In the genomic region with DNA sequence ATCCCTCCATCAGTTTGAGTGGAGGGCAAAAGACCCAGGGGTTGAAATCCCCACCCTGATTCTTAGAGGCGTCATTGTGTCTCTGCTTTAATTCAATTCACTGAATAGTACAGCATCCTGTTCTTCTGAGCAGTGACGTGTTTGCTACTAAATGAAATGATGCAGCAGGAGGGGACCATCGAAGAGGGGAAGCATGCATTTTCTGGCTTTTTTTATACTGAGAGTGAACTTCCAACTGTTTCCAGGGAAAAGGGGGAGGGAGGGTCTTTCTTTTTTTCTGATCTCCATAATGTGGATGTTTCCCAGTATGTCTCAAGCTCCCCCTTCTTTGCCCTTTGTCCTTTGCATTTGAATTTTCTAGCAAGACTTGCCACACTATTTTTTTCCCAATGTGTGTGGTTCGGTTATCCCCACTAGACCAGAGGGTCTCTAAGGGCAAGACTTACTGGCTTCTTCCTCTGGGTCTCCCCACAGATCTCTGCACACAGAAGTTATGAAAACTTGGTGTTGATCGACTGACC, we compare ENCODE assay signal across 12 cellular contexts. TPM values are rescaled to one million over a fixed set of nuclear protein-coding genes. Genes with fewer than 3 reads are reported as not detected.
DNase-seq lines count a peak whose midpoint lies in the region; ATAC-seq and TF ChIP-seq lines count a peak whose summit lies in the region.
"Had no signal": no experiment of that assay in that cellular context is flagged by ENCODE, and none has a peak within 500 bp of the region (broad histone marks: within the 10 kb centered on the region; RNA-seq: fewer than 3 reads in every experiment).

No MANE protein-coding gene starts in this region.

- peaks cover 4 to 15% of the 10 kb centered on the region in 2 experiments for H3K36me3 ChIP-seq in SK-N-SH (replicated peaks in 1 of 2; ENCODE audit: control insufficient read depth in 1 of 2, insufficient read depth in 2 of 2, low read length in 1 of 2)
- H3K36me3 ChIP-seq in skeletal muscle satellite cell (ENCODE audit: insufficient read depth, low read length): no peaks in the 10 kb centered on the region

- H3F3A ChIP-seq in SK-N-SH (replicated peaks; ENCODE audit: insufficient read depth): peaks cover 6% of the 10 kb centered on the region

- H3K27ac Mint-ChIP-seq in IgD-negative memory B cell: peak overlapping the region; percentile 39 to 85 (median 54)
- H3K27ac Mint-ChIP-seq in effector memory CD8-positive, alpha-beta T cell: peak overlapping the region; percentile 10 to 15

- H3K4me3 ChIP-seq in SK-N-SH (ENCODE audit: low read depth in 2 of 2, low read length in 1 of 2) (no peak overlapping the region), skeletal muscle satellite cell (ENCODE audit: low read length) (no peak overlapping the region)

- peaks cover 37% of the 10 kb centered on the region for H3K79me2 ChIP-seq in SK-N-SH (ENCODE audit: insufficient read depth)

- H3K4me3 Mint-ChIP-seq in IgD-negative memory B cell: peak overlapping the region in 3 of 4 donors; percentile 28 to 81 (median 70)
- no peak overlapping the region for H3K4me3 Mint-ChIP-seq in effector memory CD8-positive, alpha-beta T cell

- H3K27me3 Mint-ChIP-seq in IgD-negative memory B cell: no peaks in the 10 kb centered on the region
- no peaks in the 10 kb centered on the region for H3K27me3 Mint-ChIP-seq in effector memory CD8-positive, alpha-beta T cell

- no peak for TF ChIP-seq EP300 in SK-N-SH (IDR thresholded peaks at IDR 0.05; ENCODE audit: borderline replicate concordance in 1 of 2, low read depth in 1 of 2, low read length in 1 of 2)

- no peaks in the 10 kb centered on the region for H3K9me3 ChIP-seq in SK-N-SH
- H3K9me3 ChIP-seq in skeletal muscle satellite cell (replicated peaks; ENCODE audit: low read length): no peaks in the 10 kb centered on the region

- no peak for TF ChIP-seq CTCF in SK-N-SH (IDR thresholded peaks at IDR 0.05)

- DNase-seq in SK-N-SH (no peak), 8988T (no peak)
- DNase-seq in effector memory CD8-positive, alpha-beta T cell: no peak
- DNase-seq: NCI-H2029; nucleus accumbens; stimulated activated CD4-positive, alpha-beta T cell treated with anti-CD3 and anti-CD28 coated beads, Interleukin-2, amount 100 ng/mL, for 48 hours; WERI-Rb-1 had no signal

- H4K20me1 ChIP-seq in SK-N-SH (ENCODE audit: insufficient read depth): no peaks in the 10 kb centered on the region

- CTCF ChIA-PET in SK-N-SH (lab: Yijun Ruan, JAX): interaction anchor here (0.7 to 8.6 kb wide), 3 partner anchors 18 to 52 kb away, joined by 3 to 56 read pairs (median 8); partner anchors contain the start of gene NPR1

- no peak for TF ChIP-seq RAD21 in SK-N-SH (IDR thresholded peaks at IDR 0.05; ENCODE audit: low read length)

- H3K9ac ChIP-seq in SK-N-SH (no peak overlapping the region), skeletal muscle satellite cell (ENCODE audit: low read depth, low read length) (no peak overlapping the region)

- peak overlapping the region; percentile 99; the same call in 1 of the 2 replicates for H3K4me2 ChIP-seq in SK-N-SH
- peak overlapping the region; percentile 93 for H3K4me2 ChIP-seq in skeletal muscle satellite cell (ENCODE audit: low read length)

- H3K36me3 Mint-ChIP-seq in IgD-negative memory B cell: no peaks in the 10 kb centered on the region
- peaks cover 18% of the 10 kb centered on the region for H3K36me3 Mint-ChIP-seq in effector memory CD8-positive, alpha-beta T cell (ENCODE audit: insufficient read depth)

- H3K27ac ChIP-seq in SK-N-SH (ENCODE audit: low read depth in 2 of 2, low read length in 1 of 2): no peak overlapping the region
- H3K27ac ChIP-seq: WERI-Rb-1 had no signal

- H3K4me1 ChIP-seq in SK-N-SH (ENCODE audit: control insufficient read depth in 1 of 2, insufficient read depth in 2 of 2, low read depth in 1 of 2, low read length in 1 of 2): peaks cover 9 to 12% of the 10 kb centered on the region in 2 experiments; a peak in 2 of 4 replicates
- H3K4me1 ChIP-seq in skeletal muscle satellite cell (ENCODE audit: control insufficient read depth, insufficient read depth, low read length): peaks cover 11% of the 10 kb centered on the region

- H3K27me3 ChIP-seq in SK-N-SH (ENCODE audit: insufficient read depth): no peaks in the 10 kb centered on the region
- H3K27me3 ChIP-seq in skeletal muscle satellite cell (ENCODE audit: control insufficient read depth, insufficient read depth, low read length): no peaks in the 10 kb centered on the region

- no peaks in the 10 kb centered on the region for H3K9me2 ChIP-seq in SK-N-SH

- 60% methylated on average over 5 of the region's 5 CpGs for WGBS in SK-N-SH (ENCODE audit: low lambda C conversion rate)

- no peaks in the 10 kb centered on the region for H3K9me3 Mint-ChIP-seq in IgD-negative memory B cell
- H3K9me3 Mint-ChIP-seq in effector memory CD8-positive, alpha-beta T cell: no peaks in the 10 kb centered on the region

- ATAC-seq in SK-N-SH treated with all-trans-retinoic acid at 6 μM for 48 hours (no peak), HG02798 (IDR thresholded peaks at IDR 0.05; ENCODE audit: poor library complexity, unreplicated experiment) (no peak), GM21717 (IDR thresholded peaks at IDR 0.05; ENCODE audit: unreplicated experiment) (no peak)
- no peak for ATAC-seq in effector memory CD8-positive, alpha-beta T cell (replicated peaks)

- H3K4me1 Mint-ChIP-seq in IgD-negative memory B cell: peaks cover 25 to 40% (median 33%) of the 10 kb centered on the region in 3 donors
- peaks cover 13 to 37% of the 10 kb centered on the region in 2 donors for H3K4me1 Mint-ChIP-seq in effector memory CD8-positive, alpha-beta T cell (ENCODE audit: low read depth in 2 of 2)

- no peak overlapping the region for H2AFZ ChIP-seq in SK-N-SH (ENCODE audit: low read depth)

- POLR2A ChIA-PET in SK-N-SH (lab: Yijun Ruan, JAX): no interaction called here

TF ChIP-seq in SK-N-SH, 30 proteins besides CTCF, POLR2A, EP300 and RAD21 (continues in another document):
- no peak for TF ChIP-seq RXRA (IDR thresholded peaks at IDR 0.05; ENCODE audit: borderline replicate concordance, low read depth)
- no peak for TF ChIP-seq SMC3 (IDR thresholded peaks at IDR 0.05; ENCODE audit: low read depth, low read length)
- no peak for TF ChIP-seq TAF1 (IDR thresholded peaks at IDR 0.05; ENCODE audit: borderline replicate concordance, low read depth, low read length)
- TF ChIP-seq RCOR1 (IDR thresholded peaks at IDR 0.05; ENCODE audit: low read length): no peak
- no peak for TF ChIP-seq USF2 (IDR thresholded peaks at IDR 0.05; ENCODE audit: borderline replicate concordance, low read depth, low read length)
- TF ChIP-seq MEF2A (IDR thresholded peaks at IDR 0.05; ENCODE audit: borderline replicate concordance, low read depth): no peak

TF ChIP-seq in SK-N-SH treated with all-trans-retinoic acid at 6 μM for 48 hours, 23 proteins besides CTCF, POLR2A, EP300 and RAD21 (continues in another document):
- TF ChIP-seq RARB (CRISPR knock-in tag; IDR thresholded peaks at IDR 0.05): no peak
- TF ChIP-seq SNAI2 (CRISPR knock-in tag; IDR thresholded peaks at IDR 0.05): no peak
- no peak for TF ChIP-seq ZNF70 (CRISPR knock-in tag; IDR thresholded peaks at IDR 0.05)
- TF ChIP-seq BACH2 (CRISPR knock-in tag; IDR thresholded peaks at IDR 0.05; ENCODE audit: borderline replicate concordance): no peak
- TF ChIP-seq ESRRG (CRISPR knock-in tag; IDR thresholded peaks at IDR 0.05): no peak
- TF ChIP-seq CSRNP3 (CRISPR knock-in tag; IDR thresholded peaks at IDR 0.05): no peak
- TF ChIP-seq ISL1 (CRISPR knock-in tag; IDR thresholded peaks at IDR 0.05): no peak

RNA-seq across cellular contexts. Expression of gene INTS3, which starts 2.7 kb away (rescaled TPM):
- polyA plus RNA-seq in SK-N-SH (2012; rRNA removed) (64.3 and 80.9 TPM in 2 replicates), IgD-negative memory B cell (11.8 TPM)
- polyA plus RNA-seq in SK-N-SH (2012; cell fraction: cytosol; rRNA removed): 26.1 and 30.5 TPM in 2 replicates
- polyA plus RNA-seq in SK-N-SH (2012; cell fraction: nucleus; rRNA removed): 414 and 457 TPM in 2 replicates
- 28.6 and 38.7 TPM in 2 replicates for total RNA-seq in skeletal muscle satellite cell (2012; rRNA removed)

RNA-seq across cellular contexts. Expression of gene SLC27A3, which starts 44.7 kb away (rescaled TPM):
- polyA plus RNA-seq in SK-N-SH (2012; rRNA removed) (7.6 and 9.0 TPM in 2 replicates), IgD-negative memory B cell (12.9 TPM)
- polyA plus RNA-seq in SK-N-SH (2012; cell fraction: cytosol; rRNA removed): 3.8 and 4.0 TPM in 2 replicates
- 46.8 and 48.2 TPM in 2 replicates for polyA plus RNA-seq in SK-N-SH (2012; cell fraction: nucleus; rRNA removed)
- 9.8 and 12.2 TPM in 2 replicates for total RNA-seq in skeletal muscle satellite cell (2012; rRNA removed)

RNA-seq across cellular contexts. Expression of gene NPR1, which starts 52.0 kb away (rescaled TPM):
- polyA plus RNA-seq in SK-N-SH (2012; rRNA removed): 0.05 and 0.12 TPM in 2 replicates
- polyA plus RNA-seq in SK-N-SH (2012; cell fraction: cytosol; rRNA removed): 0.01 and 0.08 TPM in 2 replicates
- 0.26 and 0.60 TPM in 2 replicates for polyA plus RNA-seq in SK-N-SH (2012; cell fraction: nucleus; rRNA removed)
- polyA plus RNA-seq in IgD-negative memory B cell: not detected
- 0.22 and 1.5 TPM in 2 replicates for total RNA-seq in skeletal muscle satellite cell (2012; rRNA removed)

RNA-seq across cellular contexts. Expression of gene ILF2, which starts 59.7 kb away (rescaled TPM):
- polyA plus RNA-seq in SK-N-SH (2012; rRNA removed): 189 and 236 TPM in 2 replicates
- polyA plus RNA-seq in SK-N-SH (2012; cell fraction: cytosol; rRNA removed): 221 and 224 TPM in 2 replicates
- 123 and 180 TPM in 2 replicates for polyA plus RNA-seq in SK-N-SH (2012; cell fraction: nucleus; rRNA removed)
- polyA plus RNA-seq in IgD-negative memory B cell: 106 TPM
- total RNA-seq in skeletal muscle satellite cell (2012; rRNA removed): 144 and 175 TPM in 2 replicates

Comparison
In these comparisons a context has a peak if more than half of its experiments do, and no peak if none do; other contexts are left out.
1. H3K4me3 Mint-ChIP-seq: peak in IgD-negative memory B cell (3 of 4); none in effector memory CD8-positive, alpha-beta T cell (0 of 2).